8 cellular contexts compared by ENCODE assay signal in the genomic region with DNA sequence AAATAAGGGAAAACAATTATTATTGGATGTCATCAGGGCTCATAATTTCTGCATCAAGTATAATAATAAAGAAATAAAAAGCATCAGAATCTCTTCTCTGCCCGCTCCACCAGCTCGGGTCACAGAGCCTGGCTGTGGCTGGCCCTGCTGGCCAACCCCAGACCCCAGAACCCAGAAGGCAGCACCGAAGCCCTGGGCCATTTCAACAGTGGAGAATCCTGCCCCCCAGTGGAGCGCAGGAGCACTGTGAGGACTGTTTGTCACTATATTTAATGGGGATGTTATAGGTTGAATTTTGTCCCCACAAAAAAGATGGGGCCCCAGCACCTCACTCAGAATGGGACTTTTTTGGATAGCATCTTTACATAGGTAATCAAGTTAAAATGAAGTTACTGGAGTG. TPM values are rescaled to one million over a fixed set of nuclear protein-coding genes. Genes with fewer than 3 reads are reported as not detected.
DNase-seq lines count a peak whose midpoint lies in the region; ATAC-seq and TF ChIP-seq lines count a peak whose summit lies in the region.

No MANE protein-coding gene starts in this region.

- H3K27me3 ChIP-seq in GM06990 (replicated peaks; ENCODE audit: control insufficient read depth, insufficient read depth, low read length), result no peaks in the 10 kb centered on the region

- H3K36me3 Mint-ChIP-seq in neural crest cell (ENCODE audit: low read depth), result peaks cover 13% of the 10 kb centered on the region

- peaks cover 2% of the 10 kb centered on the region for H3K36me3 ChIP-seq in GM06990 (ENCODE audit: control insufficient read depth, insufficient read depth, low read length)

- no peaks in the 10 kb centered on the region for H3K27me3 Mint-ChIP-seq in neural crest cell (ENCODE audit: low read depth)

- no peak for DNase-seq in GM06990 (ENCODE audit: extremely low read depth, insufficient read length)
- peak; percentile 4 for DNase-seq in OCI-M1 (lab: John Stamatoyannopoulos, UW)
- peak; percentile 45 for DNase-seq in epithelial cell of esophagus (ENCODE audit: low read depth)
- peak; percentile 34 for DNase-seq in neural crest cell (ENCODE audit: low read depth, low spot score)
- no peak for DNase-seq in KG1 (lab: John Stamatoyannopoulos, UW)

- peak overlapping the region; percentile 79 for H3K4me3 Mint-ChIP-seq in neural crest cell

- peak overlapping the region; percentile 97 for H3K27ac Mint-ChIP-seq in neural crest cell (ENCODE audit: unreplicated experiment)

- H3K4me3 ChIP-seq in GM06990 (replicated peaks; ENCODE audit: low read depth, low read length) (no peak overlapping the region), epithelial cell of esophagus (ENCODE audit: low read length) (no peak overlapping the region)

- H3K4me1 Mint-ChIP-seq in neural crest cell, result peaks cover 25% of the 10 kb centered on the region

- TF ChIP-seq CTCF in GM06990 (IDR thresholded peaks at IDR 0.05; ENCODE audit: insufficient read depth, low read length, poor library complexity, severe bottlenecking), result peak; percentile 39
- peak; percentile 57 for TF ChIP-seq CTCF in epithelial cell of esophagus (IDR thresholded peaks at IDR 0.05; ENCODE audit: insufficient read depth, low read depth, low read length, missing control alignments)
- TF ChIP-seq CTCF in neural crest cell (conservative IDR thresholded peaks at IDR 0.05), result peak; percentile 63

- ATAC-seq in GM21576 (IDR thresholded peaks at IDR 0.05; ENCODE audit: unreplicated experiment) (no peak), HG02885 (IDR thresholded peaks at IDR 0.05; ENCODE audit: poor library complexity, unreplicated experiment) (no peak), GM18520 (IDR thresholded peaks at IDR 0.05; ENCODE audit: unreplicated experiment) (no peak)

- no peaks in the 10 kb centered on the region for H3K9me3 Mint-ChIP-seq in neural crest cell

RNA-seq across cellular contexts. Expression of gene DENND11, which starts 27.3 kb away (rescaled TPM):
- 30.7 and 33.7 TPM in 2 replicates for total RNA-seq in neural crest cell

RNA-seq across cellular contexts. Expression of gene WEE2, which starts 33.5 kb away (rescaled TPM):
- total RNA-seq in neural crest cell, result not detected in 2 replicates

Comparison
In these comparisons a context has a peak if more than half of its experiments do, and no peak if none do; other contexts are left out.
1. DNase-seq: peak in OCI-M1 (single experiment), epithelial cell of esophagus (single experiment) and neural crest cell (single experiment); none in GM06990 (single experiment) and KG1 (single experiment).
2. Peak in every context shown above with its lines, with median percentiles within 50 percentile points of each other: CTCF ChIP-seq.